24 cellular contexts compared by ENCODE assay signal in genomic region chr2:204898928-204899640, GRCh38.
A peak's percentile ranks its signal among the peaks of the same experiment; 100 is the strongest.
DNase-seq lines count a peak whose midpoint lies in the region; FAIRE-seq and TF ChIP-seq lines count a peak whose summit lies in the region.
"Had no signal": no experiment of that assay in that cellular context is flagged by ENCODE, and none has a peak within 500 bp of the region (broad histone marks: within the 10 kb centered on the region; RNA-seq: fewer than 3 reads in every experiment).

No MANE protein-coding gene starts in this region.

- H3K4me2 ChIP-seq in GM23248 (ENCODE audit: unreplicated experiment): no peak overlapping the region
- H3K4me2 ChIP-seq: BLaER1 treated with 17β-estradiol and CSF1 and Interleukin-3, amounts not matched to agents 10 nM and 100 nM; GM23338 had no signal

- H2AFZ ChIP-seq in GM23248: no peak overlapping the region
- H2AFZ ChIP-seq: GM23338 had no signal

- peaks cover 7% of the 10 kb centered on the region for H3K4me1 ChIP-seq in GM23248 (ENCODE audit: insufficient read depth)
- peaks cover 0 to 3% of the 10 kb centered on the region in 2 donors for H3K4me1 ChIP-seq in kidney (ENCODE audit: control insufficient read depth in 1 of 2, insufficient read depth in 1 of 2, low read depth in 1 of 2, low read length in 2 of 2)

- H3K9me2 ChIP-seq in GM23248 (ENCODE audit: insufficient read depth): no peaks in the 10 kb centered on the region

- H3K79me2 ChIP-seq in GM23248 (ENCODE audit: insufficient read depth): no peaks in the 10 kb centered on the region

- H3K27ac ChIP-seq in GM23248 (no peak overlapping the region), kidney (ENCODE audit: low read depth in 2 of 2, low read length in 2 of 2) (no peak overlapping the region), RWPE1 (no peak overlapping the region)
- H3K27ac ChIP-seq: BLaER1 treated with 17β-estradiol and CSF1 and Interleukin-3, amounts not matched to agents 10 nM and 100 nM; SJCRH30 had no signal

- H3K9ac ChIP-seq in GM23248 (no peak overlapping the region), kidney (ENCODE audit: low read length in 2 of 2) (no peak overlapping the region)
- H3K9ac ChIP-seq: BLaER1 treated with 17β-estradiol and CSF1 and Interleukin-3, amounts not matched to agents 10 nM and 100 nM had no signal

- 56 to 64% methylated on average over 4 of the region's 4 CpGs for WGBS in GM23248 (ENCODE audit: low coverage in 1 of 2, low lambda C conversion rate in 2 of 2, missing lambda C conversion rate in 2 of 2), 2 experiments

- no peaks in the 10 kb centered on the region for H3F3A ChIP-seq in GM23248 (ENCODE audit: insufficient read depth)

- in situ Hi-C loops in GM23248 (cut with MboI): no loop called here

- H3K36me3 ChIP-seq in GM23248 (ENCODE audit: low read depth) (no peaks in the 10 kb centered on the region), kidney (ENCODE audit: control insufficient read depth in 1 of 2, insufficient read depth in 2 of 2, low read length in 2 of 2) (no peaks in the 10 kb centered on the region)
- H3K36me3 ChIP-seq: BLaER1 treated with 17β-estradiol and CSF1 and Interleukin-3, amounts not matched to agents 10 nM and 100 nM; SJCRH30 had no signal

- no peak for DNase-seq in activated naive CD4-positive, alpha-beta T cell (lab: John Stamatoyannopoulos, UW)
- DNase-seq in GM23248 (peak; percentile 14), amniotic epithelial cell (ENCODE audit: low read depth) (peak; percentile 50), kidney (no peak), activated gamma-delta T cell treated with Interleukin-2 at 50 U/mL for 16 hours (no peak), SW480 (ENCODE audit: low spot score) (no peak), RWPE1 (ENCODE audit: low spot score) (no peak)
- DNase-seq: AML-193; CD4-positive, alpha-beta memory T cell; COR-L47; HCEC 1CT; KG1; NCI-H1048; NCI-H1694; NCI-H2029 treated with DMSO at 0.1 percent for 48 hours; NCI-H2171; NCI-H524; NCI-H774; PC-3; SJCRH30 had no signal

- H3K36me3 Mint-ChIP-seq in activated naive CD4-positive, alpha-beta T cell treated with anti-CD3 and anti-CD28 coated beads, Interleukin-2, amount 50 U/mL, for 24 hours: peaks cover 7% of the 10 kb centered on the region

- no peaks in the 10 kb centered on the region for H3K27me3 ChIP-seq in GM23248 (replicated peaks; ENCODE audit: insufficient read depth)
- H3K27me3 ChIP-seq: BLaER1 treated with 17β-estradiol and CSF1 and Interleukin-3, amounts not matched to agents 10 nM and 100 nM; SJCRH30 had no signal

- CTCF ChIA-PET in RWPE1 (lab: Yijun Ruan, JAX): no interaction called here

- H3K9me3 ChIP-seq in GM23248 (ENCODE audit: low read depth) (no peaks in the 10 kb centered on the region), kidney (ENCODE audit: control insufficient read depth in 1 of 2, low read length in 2 of 2) (no peaks in the 10 kb centered on the region)
- H3K9me3 ChIP-seq: SJCRH30 had no signal

- intact Hi-C loops in kidney (cut with DNase I): no loop called here

- H3K4me3 ChIP-seq in GM23248 (no peak overlapping the region), kidney (ENCODE audit: low read length in 2 of 2) (no peak overlapping the region)
- H3K4me3 ChIP-seq: BLaER1 treated with 17β-estradiol and CSF1 and Interleukin-3, amounts not matched to agents 10 nM and 100 nM; GM23338; SJCRH30 had no signal

- POLR2A ChIA-PET in RWPE1 (lab: Yijun Ruan, JAX; ENCODE audit: low non-redundant PET): no interaction called here

- peaks cover 21% of the 10 kb centered on the region for H3K9me3 Mint-ChIP-seq in activated naive CD4-positive, alpha-beta T cell treated with anti-CD3 and anti-CD28 coated beads, Interleukin-2, amount 50 U/mL, for 24 hours

- TF ChIP-seq CTCF in kidney (IDR thresholded peaks at IDR 0.05; ENCODE audit: borderline replicate concordance, extremely low read depth, insufficient read depth) (no peak), RWPE1 (conservative IDR thresholded peaks at IDR 0.05; ENCODE audit: low read depth) (no peak)

- H3K4me3 Mint-ChIP-seq in activated naive CD4-positive, alpha-beta T cell treated with anti-CD3 and anti-CD28 coated beads, Interleukin-2, amount 50 U/mL, for 24 hours: peak overlapping the region; percentile 38
- H3K4me3 Mint-ChIP-seq: GM23338 had no signal

- peaks cover 15% of the 10 kb centered on the region for H3K4me1 Mint-ChIP-seq in activated naive CD4-positive, alpha-beta T cell treated with anti-CD3 and anti-CD28 coated beads, Interleukin-2, amount 50 U/mL, for 24 hours
- H3K4me1 Mint-ChIP-seq: GM23338 had no signal

- FAIRE-seq in kidney (lab: Jason Lieb, UNC): peak; percentile 3
- FAIRE-seq: G401.6 had no signal

- H3K27ac Mint-ChIP-seq in activated naive CD4-positive, alpha-beta T cell treated with anti-CD3 and anti-CD28 coated beads, Interleukin-2, amount 50 U/mL, for 24 hours: no peak overlapping the region
- H3K27ac Mint-ChIP-seq: GM23338 had no signal

- H3K27me3 Mint-ChIP-seq in activated naive CD4-positive, alpha-beta T cell treated with anti-CD3 and anti-CD28 coated beads, Interleukin-2, amount 50 U/mL, for 24 hours: no peaks in the 10 kb centered on the region
- H3K27me3 Mint-ChIP-seq: CD4-positive, alpha-beta memory T cell had no signal

- no peaks in the 10 kb centered on the region for H4K20me1 ChIP-seq in GM23248 (ENCODE audit: insufficient read depth)
- H4K20me1 ChIP-seq: BLaER1 treated with 17β-estradiol and CSF1 and Interleukin-3, amounts not matched to agents 10 nM and 100 nM had no signal

Comparison
In these comparisons a context has a peak if more than half of its experiments do, and no peak if none do; other contexts are left out.
1. DNase-seq: peak in GM23248 (single experiment) and amniotic epithelial cell (single experiment); none in activated naive CD4-positive, alpha-beta T cell (0 of 4), kidney (single experiment), activated gamma-delta T cell treated with Interleukin-2 at 50 U/mL for 16 hours (single experiment), SW480 (single experiment) and RWPE1 (single experiment).